28 cellular contexts compared by ENCODE assay signal in the genomic region with DNA sequence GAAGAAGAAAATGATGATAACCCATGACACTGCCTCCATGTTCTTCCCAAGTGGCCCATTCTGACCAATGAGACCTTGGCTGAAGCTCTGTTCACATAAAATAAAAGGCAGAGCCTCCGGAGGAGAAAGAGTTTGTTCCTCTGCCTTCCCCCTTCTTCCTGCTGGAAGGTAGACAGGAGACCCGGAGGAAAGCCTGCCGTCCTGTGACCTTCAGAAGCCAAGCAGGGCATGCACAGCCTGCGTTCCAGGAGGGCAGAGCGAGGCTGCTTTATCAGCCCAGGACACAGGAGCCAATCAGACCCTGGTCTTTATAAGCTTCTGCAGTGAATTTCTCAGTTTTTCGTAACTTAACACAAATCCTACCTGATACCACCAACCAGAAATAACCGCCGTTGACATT. TPM values are rescaled to one million over a fixed set of nuclear protein-coding genes. Genes with fewer than 3 reads are reported as not detected.
"Had no signal": no experiment of that assay in that cellular context is flagged by ENCODE, and none has a peak within 500 bp of the region (broad histone marks: within the 10 kb centered on the region; RNA-seq: fewer than 3 reads in every experiment).

No MANE protein-coding gene starts in this region.

- H3K9me3 ChIP-seq: ascending aorta, body of pancreas had no signal

- H3K27ac ChIP-seq: ascending aorta, body of pancreas, KMS-11, SK-N-MC, VCaP had no signal

- H3K27ac Mint-ChIP-seq: activated CD8-positive, alpha-beta T cell treated with anti-CD3 and anti-CD28 coated beads, Interleukin-2, amount 10 ng/mL, durations not matched to agents 7 days and 5 days; activated naive CD4-positive, alpha-beta T cell treated with anti-CD3 and anti-CD28 coated beads, Interleukin-2, amount 50 U/mL, for 72 hours; activated naive CD8-positive, alpha-beta T cell treated with anti-CD3 and anti-CD28 coated beads, Interleukin-2, amount 50 U/mL, for 24 hours; activated T-cell treated with anti-CD3 and anti-CD28 coated beads, Interleukin-2, amount 50 U/mL, for 72 hours; activated T-helper 2 cell treated with anti-CD3 and anti-CD28 coated beads, Interferon-gamma antibody, Interleukin-2, Interleukin-4, amounts not matched to agents 10 μg/mL and 5 μg/mL and 100 μg/mL, durations not matched to agents 14 hours and 24 hours and 36 hours; T-cell had no signal

- H3K4me1 Mint-ChIP-seq: activated naive CD8-positive, alpha-beta T cell treated with anti-CD3 and anti-CD28 coated beads, Interleukin-2, amount 50 U/mL, for 24 hours had no signal

- H3K36me3 ChIP-seq: ascending aorta had no signal

- DNase-seq: activated CD4-positive, alpha-beta T cell treated with anti-CD3 and anti-CD28 coated beads for 4 hours; activated CD8-positive, alpha-beta T cell treated with anti-CD3 and anti-CD28 coated beads, Interleukin-2, amount 10 ng/mL, durations not matched to agents 7 days and 5 days; activated naive CD4-positive, alpha-beta T cell; activated naive CD8-positive, alpha-beta T cell treated with anti-CD3 and anti-CD28 coated beads, Interleukin-2, amount 50 U/mL, for 24 hours; activated T-cell treated with anti-CD3 and anti-CD28 coated beads, Interleukin-2, amount 50 U/mL, for 72 hours; amniotic stem cell; MV-4-11; NCI-H1092 treated with DMSO at 0.1 percent for 48 hours; NCI-H1417 treated with DMSO at 0.1 percent for 48 hours; NCI-H1694; NCI-H2029 treated with DMSO at 0.1 percent for 48 hours; NCI-H345; NCI-H510A; NCI-H526 treated with DMSO at 0.1 percent for 48 hours; NCI-H82; T-cell had no signal

- H3K36me3 Mint-ChIP-seq: activated naive CD4-positive, alpha-beta T cell treated with anti-CD3 and anti-CD28 coated beads, Interleukin-2, amount 50 U/mL, for 72 hours; T-cell had no signal

- H3K4me2 ChIP-seq: KMS-11 had no signal

- H3K27me3 ChIP-seq: body of pancreas had no signal

- H3K9me3 Mint-ChIP-seq: activated naive CD4-positive, alpha-beta T cell treated with anti-CD3 and anti-CD28 coated beads, Interleukin-2, amount 50 U/mL, for 72 hours; activated naive CD8-positive, alpha-beta T cell treated with anti-CD3 and anti-CD28 coated beads, Interleukin-2, amount 50 U/mL, for 24 hours; activated T-cell treated with anti-CD3 and anti-CD28 coated beads, Interleukin-2, amount 50 U/mL, for 72 hours; activated T-helper 2 cell treated with anti-CD3 and anti-CD28 coated beads, Interferon-gamma antibody, Interleukin-2, Interleukin-4, amounts not matched to agents 10 μg/mL and 5 μg/mL and 100 μg/mL, durations not matched to agents 14 hours and 24 hours and 36 hours; T-cell had no signal

- ATAC-seq: activated CD4-positive, CD25-positive, alpha-beta regulatory T cell treated with anti-CD3 and anti-CD28 coated beads, Interleukin-2, amount 50 U/mL, for 24 hours; activated CD8-positive, alpha-beta T cell treated with anti-CD3 and anti-CD28 coated beads, Interleukin-2, amount 10 ng/mL, durations not matched to agents 7 days and 5 days; activated naive CD4-positive, alpha-beta T cell treated with anti-CD3 and anti-CD28 coated beads, Interleukin-2, amount 50 U/mL, for 72 hours; activated naive CD8-positive, alpha-beta T cell treated with anti-CD3 and anti-CD28 coated beads, Interleukin-2, amount 50 U/mL, for 24 hours; activated T-cell treated with anti-CD3 and anti-CD28 coated beads, Interleukin-2, amount 50 U/mL, for 72 hours; body of pancreas; Right ventricle myocardium inferior; T-cell had no signal

- H3K4me3 ChIP-seq: ascending aorta, body of pancreas, SK-N-MC had no signal

- H3K9ac ChIP-seq: KMS-11 had no signal

- H3K4me3 Mint-ChIP-seq: activated CD8-positive, alpha-beta T cell treated with anti-CD3 and anti-CD28 coated beads, Interleukin-2, amount 10 ng/mL, durations not matched to agents 7 days and 5 days; activated naive CD8-positive, alpha-beta T cell treated with anti-CD3 and anti-CD28 coated beads, Interleukin-2, amount 50 U/mL, for 24 hours; activated T-cell treated with anti-CD3 and anti-CD28 coated beads, Interleukin-2, amount 50 U/mL, for 72 hours; T-cell had no signal

RNA-seq across cellular contexts. Expression of gene GRID1, which starts 8.6 kb away (rescaled TPM):
- total RNA-seq: activated CD8-positive, alpha-beta T cell treated with anti-CD3 and anti-CD28 coated beads, Interleukin-2, amount 10 ng/mL, durations not matched to agents 7 days and 5 days; activated naive CD4-positive, alpha-beta T cell treated with anti-CD3 and anti-CD28 coated beads, Interleukin-2, amount 50 U/mL, for 72 hours; activated T-cell treated with anti-CD3 and anti-CD28 coated beads, Interleukin-2, amount 50 U/mL, for 72 hours; activated T-helper 2 cell treated with anti-CD3 and anti-CD28 coated beads, Interferon-gamma antibody, Interleukin-2, Interleukin-4, amounts not matched to agents 10 μg/mL and 5 μg/mL and 100 μg/mL, durations not matched to agents 14 hours and 24 hours and 36 hours; MCF 10A; RPMI7951; T-helper 2 cell treated with Interferon-gamma antibody and Interleukin-4, amounts not matched to agents 100 ng/mL and 5 ng/mL, for 36 hours had no signal
